8 cellular contexts compared by ENCODE assay signal in genomic region chr6:161273752-161274487, GRCh38. TPM values are rescaled to one million over a fixed set of nuclear protein-coding genes. Genes with fewer than 3 reads are reported as not detected.
A peak's percentile ranks its signal among the peaks of the same experiment; 100 is the strongest.
DNase-seq lines count a peak whose midpoint lies in the region; ATAC-seq, FAIRE-seq and TF ChIP-seq lines count a peak whose summit lies in the region.

Gene AGPAT4, minus strand, starts transcription at chr6:161274061. Its CDS starts 41,848 bp downstream, at chr6:161232213.

- H3K27ac ChIP-seq in AG04450 (ENCODE audit: low read depth, low read length) = peak within 1 kb of the TSS; percentile 80

- DNase-seq in AG04450 (ENCODE audit: low read depth, low spot score) (peak; percentile 95), NCI-H2227 treated with DMSO at 0.1 percent for 48 hours (lab: John Stamatoyannopoulos, UW) (peak; percentile 72)
- peak; percentile 39 to 66 for DNase-seq in central memory CD8-positive, alpha-beta T cell (ENCODE audit: low spot score in 2 of 2)
- DNase-seq in stimulated activated CD4-positive, alpha-beta T cell treated with anti-CD3 and anti-CD28 coated beads, Interleukin-12 subunit alpha, Interleukin-12 subunit beta, amount 100 ng/mL, for 4 hours = peak; percentile 28

- no peaks in the 10 kb centered on the region for H3K27me3 Mint-ChIP-seq in central memory CD8-positive, alpha-beta T cell

- peaks cover 17% of the 10 kb centered on the region for H3K4me1 Mint-ChIP-seq in central memory CD8-positive, alpha-beta T cell

- H3K4me3 Mint-ChIP-seq in central memory CD8-positive, alpha-beta T cell = peak within 1 kb of the TSS; percentile 88

- H3K36me3 Mint-ChIP-seq in central memory CD8-positive, alpha-beta T cell (ENCODE audit: insufficient read depth) = peaks cover 20% of the 10 kb centered on the region

- peak within 1 kb of the TSS; percentile 96 for H3K27ac Mint-ChIP-seq in central memory CD8-positive, alpha-beta T cell (ENCODE audit: low read depth)

- CTCF ChIA-PET in AG04450 (lab: Charles Lee) = interaction anchor here (0.6 to 6.5 kb wide), 7 partner anchors 95 to 343 kb away, joined by 4 to 51 read pairs (median 4); no protein-coding TSS in a partner anchor

- no peaks in the 10 kb centered on the region for H3K9me3 Mint-ChIP-seq in central memory CD8-positive, alpha-beta T cell

- no peaks in the 10 kb centered on the region for H3K27me3 ChIP-seq in AG04450 (ENCODE audit: control insufficient read depth, insufficient read depth, low read length)

- TF ChIP-seq CTCF in AG04450 (IDR thresholded peaks at IDR 0.05; ENCODE audit: low read depth, low read length) (no peak), WI38 (IDR thresholded peaks at IDR 0.05; ENCODE audit: low read depth, low read length) (no peak)

- peak within 1 kb of the TSS; percentile 84 for H3K4me3 ChIP-seq in AG04450 (ENCODE audit: low read depth, low read length)
- peak within 1 kb of the TSS; percentile 76 for H3K4me3 ChIP-seq in WI38 (ENCODE audit: low read depth, low read length)

- no peaks in the 10 kb centered on the region for H3K9me3 ChIP-seq in AG04450 (ENCODE audit: control insufficient read depth, insufficient read depth, low read length)

- ATAC-seq in GM18873 (IDR thresholded peaks at IDR 0.05; ENCODE audit: low FRiP score, unreplicated experiment) (peak; percentile 100), HG03108 (IDR thresholded peaks at IDR 0.05; ENCODE audit: unreplicated experiment) (peak; percentile 99)
- ATAC-seq in central memory CD8-positive, alpha-beta T cell (replicated peaks; ENCODE audit: extremely low read depth, poor library complexity, severe bottlenecking) = peak; percentile 95

- POLR2A ChIA-PET in AG04450 (lab: Yijun Ruan, JAX) = interaction anchor here (0.6 to 1.2 kb wide), 11 partner anchors 20 to 298 kb away, joined by 3 to 11 read pairs (median 3); no protein-coding TSS in a partner anchor

- FAIRE-seq in islet of Langerhans (lab: Jason Lieb, UNC) = peak; percentile 92

RNA-seq across cellular contexts. Expression of gene AGPAT4, which starts in this region (rescaled TPM):
- polyA plus RNA-seq in AG04450 (2011; rRNA removed) = 7.8 and 10.0 TPM in 2 replicates
- 11.9 and 21.1 TPM in 2 replicates for polyA minus RNA-seq in AG04450 (2011; rRNA and poly(A)+ RNA removed)

Comparison
In these comparisons a context has a peak if more than half of its experiments do, and no peak if none do; other contexts are left out.
1. Peak in every context shown above with its lines: DNase-seq, ATAC-seq, H3K4me3 ChIP-seq and H3K27ac ChIP-seq.
2. DNase-seq: peak in every context shown above with its lines; median percentile 95 in AG04450; 72 in NCI-H2227 treated with DMSO at 0.1 percent for 48 hours; 52 in central memory CD8-positive, alpha-beta T cell; 28 in stimulated activated CD4-positive, alpha-beta T cell treated with anti-CD3 and anti-CD28 coated beads, Interleukin-12 subunit alpha, Interleukin-12 subunit beta, amount 100 ng/mL, for 4 hours.